Comparison of ENCODE assay signal across 8 cellular contexts in the genomic region with DNA sequence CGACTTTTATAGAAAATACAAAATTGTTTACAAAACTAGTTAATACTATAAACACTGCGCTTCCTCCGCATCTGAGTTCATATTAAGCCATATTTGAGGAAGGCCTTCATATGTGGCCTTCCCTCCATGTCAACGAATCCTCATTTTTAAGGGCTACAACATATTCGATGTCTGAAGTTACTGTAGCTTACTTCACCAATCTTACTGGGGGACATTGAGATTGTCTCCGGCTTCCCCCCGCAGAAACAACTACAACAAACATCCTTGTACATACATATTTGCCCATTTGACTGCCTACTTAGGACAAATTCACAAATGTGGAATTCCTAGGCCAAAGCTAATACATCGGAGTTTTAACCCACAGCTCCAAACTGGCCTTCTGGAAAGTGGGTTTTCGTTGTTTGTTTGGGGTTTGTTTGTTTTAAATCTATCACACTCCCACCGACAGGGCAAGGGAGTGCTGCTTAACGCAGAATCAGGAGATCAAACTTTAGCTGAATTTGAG. TPM values are rescaled to one million over a fixed set of nuclear protein-coding genes. Genes with fewer than 3 reads are reported as not detected.
DNase-seq lines count a peak whose midpoint lies in the region; ATAC-seq and TF ChIP-seq lines count a peak whose summit lies in the region.

No MANE protein-coding gene starts in this region.

- TF ChIP-seq CTCF in BJ (IDR thresholded peaks at IDR 0.05; ENCODE audit: insufficient read depth, low read depth, low read length) (0 out of 2 replicates have a peak, but pooled peaks have one; percentile 1), brain (conservative IDR thresholded peaks at IDR 0.05) (no peak)

- H3K4me3 ChIP-seq in BJ (ENCODE audit: low read depth, low read length) (peak overlapping the region; percentile 37), mucosa of stomach (ENCODE audit: low read length) (no peak overlapping the region)

- H3K27me3 ChIP-seq in BJ (ENCODE audit: control insufficient read depth, insufficient read depth, low read length): no peaks in the 10 kb centered on the region
- no peaks in the 10 kb centered on the region for H3K27me3 ChIP-seq in mucosa of stomach (ENCODE audit: control insufficient read depth, insufficient read depth, low read length)

- peaks cover 0 to 4% (median 0%) of the 10 kb centered on the region in 5 experiments for H3K9me3 Mint-ChIP-seq in brain

- ATAC-seq in HG02981 (IDR thresholded peaks at IDR 0.05; ENCODE audit: unreplicated experiment): peak; percentile 19
- ATAC-seq in activated CD4-positive, CD25-positive, alpha-beta regulatory T cell treated with anti-CD3 and anti-CD28 coated beads, Interleukin-2, amount 50 U/mL, for 24 hours: no peak

- peaks cover 31% of the 10 kb centered on the region for H3K4me1 Mint-ChIP-seq in brain

- H3K27me3 Mint-ChIP-seq in brain: peaks cover 18% of the 10 kb centered on the region

- H3K27ac Mint-ChIP-seq in brain: peak overlapping the region; percentile 60 to 92 (median 85)

- peaks cover 31% of the 10 kb centered on the region for H3K4me1 ChIP-seq in mucosa of stomach (ENCODE audit: control insufficient read depth, insufficient read depth, low read length)

- CTCF ChIA-PET in BJ (lab: Yijun Ruan, JAX): interaction anchor here (0.7 to 0.8 kb wide), 2 partner anchors 107 to 268 kb away, joined by 4 read pairs; no protein-coding TSS in a partner anchor

- peaks cover 2% of the 10 kb centered on the region; the same call in 1 of the 2 replicates for H3K36me3 ChIP-seq in BJ (ENCODE audit: control insufficient read depth, insufficient read depth, low read length)
- H3K36me3 ChIP-seq in mucosa of stomach (ENCODE audit: control insufficient read depth, insufficient read depth, low read length): no peaks in the 10 kb centered on the region

- H3K9me3 ChIP-seq in mucosa of stomach (ENCODE audit: control insufficient read depth, low read length): no peaks in the 10 kb centered on the region

- peak overlapping the region; percentile 81 to 92 (median 84) for H3K4me3 Mint-ChIP-seq in brain

- no peak for DNase-seq in BJ (ENCODE audit: low read depth)
- no peak for DNase-seq in SKM-1 (lab: John Stamatoyannopoulos, UW; ENCODE audit: unreplicated experiment)
- no peak for DNase-seq in NK-92 treated with Interleukin-12 subunit alpha and Interleukin-12 subunit beta, amount 100 ng/mL, for 24 hours (lab: John Stamatoyannopoulos, UW)
- DNase-seq in activated CD8-positive, alpha-beta memory T cell treated with anti-CD3 and anti-CD28 coated beads, Interleukin-2, amount 50 U/mL, for 4 hours: no peak

- peak overlapping the region; percentile 89 for H3K9ac ChIP-seq in mucosa of stomach (ENCODE audit: low read length)

- no peaks in the 10 kb centered on the region for H3K36me3 Mint-ChIP-seq in brain

- POLR2A ChIA-PET in BJ (lab: Charles Lee): interaction anchor here (0.6 kb wide), 1 partner anchor 1101 kb away, joined by 3 read pairs; no protein-coding TSS in a partner anchor

RNA-seq across cellular contexts. Expression of gene FAM114A1, which starts 0.6 kb away (rescaled TPM):
- 184 and 222 TPM in 2 replicates for polyA plus RNA-seq in BJ (2011; rRNA removed)
- polyA minus RNA-seq in BJ (2011; rRNA and poly(A)+ RNA removed): 217 and 336 TPM in 2 replicates
- polyA plus RNA-seq in brain (ENCODE audit: insufficient read depth, low read depth, low replicate concordance): 9.4 TPM

RNA-seq across cellular contexts. Expression of gene TLR6, which starts 10.4 kb away (rescaled TPM):
- polyA plus RNA-seq in BJ (2011; rRNA removed) (0.27 and 0.70 TPM in 2 replicates), brain (ENCODE audit: insufficient read depth, low read depth, low replicate concordance) (0.10 TPM)
- polyA minus RNA-seq in BJ (2011; rRNA and poly(A)+ RNA removed): 0.77 and 1.00 TPM in 2 replicates

Comparison
In these comparisons a context has a peak if more than half of its experiments do, and no peak if none do; other contexts are left out.
1. RNA of gene FAM114A1, which starts 0.6 kb away (polyA plus RNA-seq): 184 to 222 TPM in BJ; 9.4 TPM in brain (single experiment); every median in the first group is over 10 times any median in the second.